Comparison of ENCODE assay signal across 16 cellular contexts in genomic region chr10:107341281-107341680, GRCh38.
DNase-seq lines count a peak whose midpoint lies in the region; ATAC-seq and TF ChIP-seq lines count a peak whose summit lies in the region.
"Had no signal": no experiment of that assay in that cellular context is flagged by ENCODE, and none has a peak within 500 bp of the region (broad histone marks: within the 10 kb centered on the region; RNA-seq: fewer than 3 reads in every experiment).

No MANE protein-coding gene starts in this region.

- no peak overlapping the region for H3K4me2 ChIP-seq in PC-3 (ENCODE audit: low read length)
- H3K4me2 ChIP-seq: BLaER1 had no signal

- H3K9me3 ChIP-seq in PC-3 (ENCODE audit: low read length) = no peaks in the 10 kb centered on the region

- no peak for TF ChIP-seq CTCF in PC-3 (conservative IDR thresholded peaks at IDR 0.05; ENCODE audit: low read depth, low read length)

- no peak overlapping the region for H3K4me3 ChIP-seq in PC-3 (ENCODE audit: low read length)
- H3K4me3 ChIP-seq: BLaER1 had no signal

- DNase-seq in A172 (ENCODE audit: low spot score) = peak; percentile 3
- DNase-seq in HS-5 (ENCODE audit: low read depth) = peak; percentile 13
- peak; percentile 17 for DNase-seq in PC-3
- DNase-seq in foreskin melanocyte = peak; percentile 5
- no peak for DNase-seq in SW 1271 (lab: John Stamatoyannopoulos, UW)
- no peak for DNase-seq in anterior cingulate cortex (lab: John Stamatoyannopoulos, UW)
- DNase-seq: AML-193; Caco-2; CD8-positive, alpha-beta memory T cell; DMS53; H7 had no signal

- no peaks in the 10 kb centered on the region for H3K4me1 ChIP-seq in PC-3 (ENCODE audit: insufficient read depth, low read length)
- H3K4me1 ChIP-seq: BLaER1, Caco-2 had no signal

- no peaks in the 10 kb centered on the region for H4K20me1 ChIP-seq in PC-3 (ENCODE audit: low read length)
- H4K20me1 ChIP-seq: BLaER1 had no signal

- no peaks in the 10 kb centered on the region for H3K79me2 ChIP-seq in PC-3 (ENCODE audit: low read length)

- no peak overlapping the region for H3K9ac ChIP-seq in PC-3 (ENCODE audit: low read length)
- H3K9ac ChIP-seq: BLaER1 had no signal

- POLR2A ChIA-PET in PC-3 (lab: Charles Lee; ENCODE audit: unreplicated experiment) = no interaction called here

- H3K27me3 ChIP-seq in PC-3 (ENCODE audit: low read length) = no peaks in the 10 kb centered on the region
- H3K27me3 ChIP-seq: BLaER1 had no signal

- ATAC-seq in PC-3 (no peak), HG03432 (IDR thresholded peaks at IDR 0.05; ENCODE audit: unreplicated experiment) (no peak), GM19455 (IDR thresholded peaks at IDR 0.05; ENCODE audit: unreplicated experiment) (no peak)
- ATAC-seq: HepG2 had no signal

- no TSS peak for BruUV-seq in PC-3 (replicated peaks; lab: Mats Ljungman, UMichigan)

- H3K36me3 ChIP-seq in PC-3 (ENCODE audit: low read depth, low read length) = no peaks in the 10 kb centered on the region
- H3K36me3 ChIP-seq: BLaER1 had no signal

- CTCF ChIA-PET in PC-3 (lab: Charles Lee) = no interaction called here

- H2AFZ ChIP-seq in PC-3 (ENCODE audit: low read length) = no peak overlapping the region

- no peaks in the 10 kb centered on the region for H3F3A ChIP-seq in PC-3 (ENCODE audit: low read length, unreplicated experiment)

- H3K27ac ChIP-seq in PC-3 (ENCODE audit: low read length) = no peak overlapping the region
- H3K27ac ChIP-seq: 22Rv1, BLaER1 had no signal

- no peaks in the 10 kb centered on the region for H3K9me2 ChIP-seq in PC-3 (replicated peaks; ENCODE audit: low read length)

- intact Hi-C loops in PC-3 (cut with micrococcal nuclease) = no loop called here

Comparison
In these comparisons a context has a peak if more than half of its experiments do, and no peak if none do; other contexts are left out.
1. DNase-seq: peak in A172 (single experiment), HS-5 (single experiment), PC-3 (single experiment) and foreskin melanocyte (single experiment); none in SW 1271 (0 of 2) and anterior cingulate cortex (0 of 58).